9 cellular contexts compared by ENCODE assay signal in the genomic region with DNA sequence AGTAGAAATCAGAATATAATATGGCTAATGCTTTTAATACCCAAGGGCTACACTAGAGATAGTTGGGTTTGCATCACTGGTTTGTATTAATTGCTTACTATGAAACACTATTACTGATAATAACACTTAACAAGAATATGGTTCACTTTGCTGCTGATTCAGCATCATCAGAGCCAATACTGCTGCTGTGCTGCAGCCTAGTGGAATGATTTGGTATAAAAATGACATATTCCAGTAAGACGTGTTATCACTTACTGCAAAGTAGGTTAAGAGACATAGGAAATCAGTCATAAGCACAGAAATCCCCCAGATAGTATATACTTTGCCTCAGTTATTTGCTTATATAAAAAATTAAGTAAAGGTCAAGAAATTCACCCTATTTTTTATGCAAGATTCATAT. TPM values are rescaled to one million over a fixed set of nuclear protein-coding genes. Genes with fewer than 3 reads are reported as not detected.
DNase-seq lines count a peak whose midpoint lies in the region; FAIRE-seq and TF ChIP-seq lines count a peak whose summit lies in the region.
"Had no signal": no experiment of that assay in that cellular context is flagged by ENCODE, and none has a peak within 500 bp of the region (broad histone marks: within the 10 kb centered on the region; RNA-seq: fewer than 3 reads in every experiment).

No MANE protein-coding gene starts in this region.

- H3K9ac ChIP-seq in MM.1S (ENCODE audit: low read length) (no peak overlapping the region), astrocyte (ENCODE audit: low read length) (no peak overlapping the region)

- H3K4me3 ChIP-seq in MM.1S (ENCODE audit: low read length) (no peak overlapping the region), astrocyte (ENCODE audit: insufficient read depth, low read depth, low read length) (no peak overlapping the region)
- H3K4me3 ChIP-seq in CD8-positive, alpha-beta memory T cell (ENCODE audit: low read length): no peak overlapping the region
- H3K4me3 ChIP-seq: thoracic aorta had no signal

- no peak overlapping the region for H3K4me3 Mint-ChIP-seq in astrocyte (ENCODE audit: unreplicated experiment)
- no peak overlapping the region for H3K4me3 Mint-ChIP-seq in CD8-positive, alpha-beta memory T cell
- no peak overlapping the region for H3K4me3 Mint-ChIP-seq in activated naive CD4-positive, alpha-beta T cell treated with anti-CD3 and anti-CD28 coated beads, Interleukin-2, amount 10 ng/mL, durations not matched to agents 7 days and 5 days

- H3F3A ChIP-seq in MM.1S (ENCODE audit: insufficient read depth, low read length): no peaks in the 10 kb centered on the region

- peak; percentile 33 for DNase-seq in MM.1S
- peak; percentile 30 for DNase-seq in astrocyte (ENCODE audit: low read depth)
- DNase-seq in midbrain (lab: John Stamatoyannopoulos, UW): peak; percentile 59
- DNase-seq in HK-2 (ENCODE audit: unreplicated experiment): no peak
- no peak for DNase-seq in cortex of kidney (lab: John Stamatoyannopoulos, UW)
- DNase-seq in CD8-positive, alpha-beta memory T cell: no peak
- no peak for DNase-seq in activated naive CD4-positive, alpha-beta T cell treated with anti-CD3 and anti-CD28 coated beads, Interleukin-2, amount 10 ng/mL, durations not matched to agents 7 days and 5 days

- H3K9me2 ChIP-seq in MM.1S (replicated peaks; ENCODE audit: insufficient read depth, low read length): no peaks in the 10 kb centered on the region

- H3K79me2 ChIP-seq in MM.1S (ENCODE audit: low read length): no peaks in the 10 kb centered on the region
- H3K79me2 ChIP-seq in astrocyte (ENCODE audit: insufficient read depth, low read length): no peaks in the 10 kb centered on the region

- peak; percentile 15; the same call in 1 of the 2 replicates for TF ChIP-seq CTCF in GM12874 (IDR thresholded peaks at IDR 0.05; ENCODE audit: insufficient read depth, low read depth, low read length)
- TF ChIP-seq CTCF in MM.1S (IDR thresholded peaks at IDR 0.05; ENCODE audit: low read length): peak; percentile 45
- TF ChIP-seq CTCF in astrocyte (IDR thresholded peaks at IDR 0.05; ENCODE audit: insufficient read depth, low read depth, low read length): peak; percentile 60

- H3K9me3 Mint-ChIP-seq in astrocyte (ENCODE audit: unreplicated experiment): no peaks in the 10 kb centered on the region
- peaks cover 0 to 29% (median 4%) of the 10 kb centered on the region in 5 donors for H3K9me3 Mint-ChIP-seq in CD8-positive, alpha-beta memory T cell
- no peaks in the 10 kb centered on the region for H3K9me3 Mint-ChIP-seq in activated naive CD4-positive, alpha-beta T cell treated with anti-CD3 and anti-CD28 coated beads, Interleukin-2, amount 10 ng/mL, durations not matched to agents 7 days and 5 days

- no peaks in the 10 kb centered on the region for H3K27me3 Mint-ChIP-seq in astrocyte (ENCODE audit: low read depth, unreplicated experiment)
- H3K27me3 Mint-ChIP-seq in CD8-positive, alpha-beta memory T cell: no peaks in the 10 kb centered on the region
- no peaks in the 10 kb centered on the region for H3K27me3 Mint-ChIP-seq in activated naive CD4-positive, alpha-beta T cell treated with anti-CD3 and anti-CD28 coated beads, Interleukin-2, amount 10 ng/mL, durations not matched to agents 7 days and 5 days

- H3K4me2 ChIP-seq in MM.1S (ENCODE audit: low read depth, low read length): no peak overlapping the region
- H3K4me2 ChIP-seq in astrocyte (ENCODE audit: low read length): no peak overlapping the region

- H3K27ac ChIP-seq in MM.1S (ENCODE audit: low read length) (no peak overlapping the region), astrocyte (ENCODE audit: low read depth, low read length) (no peak overlapping the region)
- H3K27ac ChIP-seq in CD8-positive, alpha-beta memory T cell (ENCODE audit: low read depth, low read length): no peak overlapping the region
- H3K27ac ChIP-seq: thoracic aorta had no signal

- no peaks in the 10 kb centered on the region for H3K27me3 ChIP-seq in MM.1S (replicated peaks; ENCODE audit: insufficient read depth, low read length)
- no peaks in the 10 kb centered on the region for H3K27me3 ChIP-seq in astrocyte (ENCODE audit: insufficient read depth, low read length)
- H3K27me3 ChIP-seq in CD8-positive, alpha-beta memory T cell (ENCODE audit: insufficient read depth, low read length, poor library complexity, severe bottlenecking): no peaks in the 10 kb centered on the region

- POLR2A ChIA-PET in CD8-positive, alpha-beta memory T cell (lab: Charles Lee): no interaction called here

- no peaks in the 10 kb centered on the region for H3K36me3 ChIP-seq in MM.1S (replicated peaks; ENCODE audit: insufficient read depth, low read length)
- no peaks in the 10 kb centered on the region for H3K36me3 ChIP-seq in astrocyte (ENCODE audit: insufficient read depth, low read length)
- no peaks in the 10 kb centered on the region for H3K36me3 ChIP-seq in CD8-positive, alpha-beta memory T cell (ENCODE audit: insufficient read depth, low read length)
- H3K36me3 ChIP-seq: thoracic aorta had no signal

- no peak for FAIRE-seq in astrocyte (lab: Jason Lieb, UNC)

- H4K20me1 ChIP-seq in MM.1S (ENCODE audit: insufficient read depth, low read length) (no peaks in the 10 kb centered on the region), astrocyte (ENCODE audit: insufficient read depth, low read length) (no peaks in the 10 kb centered on the region)

- H3K4me1 Mint-ChIP-seq in astrocyte (ENCODE audit: low read depth, unreplicated experiment): peaks cover 10% of the 10 kb centered on the region
- no peaks in the 10 kb centered on the region for H3K4me1 Mint-ChIP-seq in CD8-positive, alpha-beta memory T cell
- H3K4me1 Mint-ChIP-seq in activated naive CD4-positive, alpha-beta T cell treated with anti-CD3 and anti-CD28 coated beads, Interleukin-2, amount 10 ng/mL, durations not matched to agents 7 days and 5 days: no peaks in the 10 kb centered on the region

- H2AFZ ChIP-seq in MM.1S (ENCODE audit: low read length) (no peak overlapping the region), astrocyte (ENCODE audit: low read depth, low read length) (no peak overlapping the region)

- CTCF ChIA-PET in CD8-positive, alpha-beta memory T cell (lab: Charles Lee): no interaction called here
- CTCF ChIA-PET in activated naive CD4-positive, alpha-beta T cell treated with anti-CD3 and anti-CD28 coated beads, Interleukin-2, amount 10 ng/mL, durations not matched to agents 7 days and 5 days (lab: Charles Lee): no interaction called here

- no peaks in the 10 kb centered on the region for H3K4me1 ChIP-seq in MM.1S (ENCODE audit: low read length)
- H3K4me1 ChIP-seq in astrocyte (ENCODE audit: insufficient read depth, low read length): peaks cover 3% of the 10 kb centered on the region
- no peaks in the 10 kb centered on the region for H3K4me1 ChIP-seq in CD8-positive, alpha-beta memory T cell (ENCODE audit: insufficient read depth, low read length)

- no peaks in the 10 kb centered on the region for H3K36me3 Mint-ChIP-seq in astrocyte (ENCODE audit: low read depth, unreplicated experiment)
- no peaks in the 10 kb centered on the region for H3K36me3 Mint-ChIP-seq in CD8-positive, alpha-beta memory T cell
- H3K36me3 Mint-ChIP-seq in activated naive CD4-positive, alpha-beta T cell treated with anti-CD3 and anti-CD28 coated beads, Interleukin-2, amount 10 ng/mL, durations not matched to agents 7 days and 5 days: no peaks in the 10 kb centered on the region

- no peak overlapping the region for H3K27ac Mint-ChIP-seq in astrocyte (ENCODE audit: unreplicated experiment)
- no peak overlapping the region for H3K27ac Mint-ChIP-seq in CD8-positive, alpha-beta memory T cell
- H3K27ac Mint-ChIP-seq in activated naive CD4-positive, alpha-beta T cell treated with anti-CD3 and anti-CD28 coated beads, Interleukin-2, amount 10 ng/mL, durations not matched to agents 7 days and 5 days: no peak overlapping the region

- H3K9me3 ChIP-seq in MM.1S (replicated peaks; ENCODE audit: insufficient read depth, low read length) (no peaks in the 10 kb centered on the region), astrocyte (ENCODE audit: insufficient read depth, low read depth, low read length) (no peaks in the 10 kb centered on the region)
- no peaks in the 10 kb centered on the region for H3K9me3 ChIP-seq in CD8-positive, alpha-beta memory T cell (ENCODE audit: low read length)
- H3K9me3 ChIP-seq: thoracic aorta had no signal

RNA-seq across cellular contexts. Expression of a gene that starts 2.8 kb away (rescaled TPM):
- total RNA-seq in astrocyte: 6.4 and 6.9 TPM in 2 replicates
- total RNA-seq in CD8-positive, alpha-beta memory T cell: not detected
- not detected for polyA plus RNA-seq in CD8-positive, alpha-beta memory T cell

Comparison
In these comparisons a context has a peak if more than half of its experiments do, and no peak if none do; other contexts are left out.
1. DNase-seq: peak in MM.1S (single experiment), astrocyte (single experiment) and midbrain (single experiment); none in HK-2 (single experiment), cortex of kidney (single experiment), CD8-positive, alpha-beta memory T cell (0 of 5) and activated naive CD4-positive, alpha-beta T cell treated with anti-CD3 and anti-CD28 coated beads, Interleukin-2, amount 10 ng/mL, durations not matched to agents 7 days and 5 days (single experiment).
2. Peak in every context shown above with its lines, with median percentiles within 50 percentile points of each other: CTCF ChIP-seq.